19 cellular contexts compared by ENCODE assay signal in the genomic region with DNA sequence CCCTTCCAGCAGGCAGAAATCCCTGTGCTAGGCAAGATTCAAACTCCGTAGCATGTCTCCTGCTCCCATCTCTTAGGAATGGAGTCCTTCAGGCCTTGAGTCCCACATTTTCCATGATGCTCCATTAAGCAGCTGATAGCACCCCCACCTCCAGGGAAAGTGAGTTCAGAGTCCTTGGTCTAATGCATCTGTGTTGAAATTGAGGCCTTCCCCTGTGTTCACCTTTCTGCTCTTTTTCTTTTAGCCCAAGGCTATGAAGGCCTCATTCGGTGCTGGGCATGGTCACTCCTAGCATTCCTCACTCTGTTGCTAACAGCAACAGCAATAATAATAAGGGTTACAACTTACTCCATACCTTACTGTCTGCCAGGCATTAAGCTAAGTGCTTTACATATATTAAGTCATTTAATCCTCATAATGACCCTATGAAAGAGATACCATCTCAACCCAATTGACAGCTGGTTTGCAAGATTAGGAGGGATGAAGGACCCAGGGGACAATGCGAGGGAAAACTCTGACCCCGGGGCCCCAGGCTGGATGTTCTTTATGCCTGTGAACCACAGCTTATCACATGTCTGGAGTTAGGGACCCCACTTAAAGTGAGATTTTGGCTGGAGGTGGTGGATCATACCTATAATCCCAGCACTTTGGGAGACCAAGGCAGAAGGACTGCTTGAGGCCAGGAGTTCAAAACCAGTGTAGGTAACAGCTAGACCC. TPM values are rescaled to one million over a fixed set of nuclear protein-coding genes. Genes with fewer than 3 reads are reported as not detected.
A peak's percentile ranks its signal among the peaks of the same experiment; 100 is the strongest.
DNase-seq lines count a peak whose midpoint lies in the region; ATAC-seq and TF ChIP-seq lines count a peak whose summit lies in the region.
"Had no signal": no experiment of that assay in that cellular context is flagged by ENCODE, and none has a peak within 500 bp of the region (broad histone marks: within the 10 kb centered on the region; RNA-seq: fewer than 3 reads in every experiment).

No MANE protein-coding gene starts in this region.

- no peak overlapping the region for H3K9ac ChIP-seq in smooth muscle cell (ENCODE audit: low read depth)

- no peaks in the 10 kb centered on the region for H3K27me3 ChIP-seq in smooth muscle cell (ENCODE audit: low read depth)
- H3K27me3 ChIP-seq: ascending aorta, tibial nerve had no signal

- no peaks in the 10 kb centered on the region for H3F3A ChIP-seq in smooth muscle cell (ENCODE audit: low read depth)

- 71% methylated on average over 4 of the region's 4 CpGs for WGBS in smooth muscle cell (ENCODE audit: low lambda C conversion rate)

- no peaks in the 10 kb centered on the region for H3K36me3 ChIP-seq in smooth muscle cell (ENCODE audit: low read depth)

- no peak for DNase-seq in activated T-cell treated with anti-CD3 and anti-CD28 coated beads, Interleukin-2, amount 50 U/mL, for 24 hours
- DNase-seq in activated T-cell treated with anti-CD3 and anti-CD28 coated beads, Interleukin-2, amount 50 U/mL, for 72 hours, result no peak
- peak; percentile 95 for DNase-seq in NCI-H82 (lab: John Stamatoyannopoulos, UW)
- DNase-seq in epithelial cell of proximal tubule (ENCODE audit: low read depth), result peak; percentile 40
- no peak for DNase-seq in smooth muscle cell (lab: John Stamatoyannopoulos, UW; ENCODE audit: unreplicated experiment)
- DNase-seq in NCI-H146 (lab: John Stamatoyannopoulos, UW), result no peak
- DNase-seq: activated CD4-positive, alpha-beta T cell treated with anti-CD3 and anti-CD28 coated beads, Interleukin-2, amount 50 U/mL, for 4 hours; activated naive CD4-positive, alpha-beta T cell treated with anti-CD3 and anti-CD28 coated beads for 36 hours; activated T-cell treated with anti-CD3 and anti-CD28 coated beads for 4 hours; C1 segment of cervical spinal cord; left cardiac atrium; mucosa of descending colon; right cardiac atrium; SHP77 treated with DMSO at 0.1 percent for 48 hours; stimulated activated naive CD4-positive, alpha-beta T cell treated with Interleukin-2 at 50 U/mL for 16 hours had no signal

- no peaks in the 10 kb centered on the region for H3K9me3 Mint-ChIP-seq in activated T-cell treated with anti-CD3 and anti-CD28 coated beads, Interleukin-2, amount 50 U/mL, for 24 hours
- no peaks in the 10 kb centered on the region for H3K9me3 Mint-ChIP-seq in activated T-cell treated with anti-CD3 and anti-CD28 coated beads, Interleukin-2, amount 50 U/mL, for 72 hours
- H3K9me3 Mint-ChIP-seq: activated naive CD4-positive, alpha-beta T cell treated with anti-CD3 and anti-CD28 coated beads for 36 hours had no signal

- ATAC-seq in activated T-cell treated with anti-CD3 and anti-CD28 coated beads, Interleukin-2, amount 50 U/mL, for 72 hours (replicated peaks in 1 of 2), result no peak
- ATAC-seq in HG03135 (IDR thresholded peaks at IDR 0.05; ENCODE audit: unreplicated experiment), result no peak
- ATAC-seq in GM19455 (IDR thresholded peaks at IDR 0.05; ENCODE audit: unreplicated experiment), result no peak
- ATAC-seq: left cardiac atrium, mucosa of descending colon, right cardiac atrium had no signal

- H3K27me3 Mint-ChIP-seq in activated T-cell treated with anti-CD3 and anti-CD28 coated beads, Interleukin-2, amount 50 U/mL, for 24 hours, result no peaks in the 10 kb centered on the region
- no peaks in the 10 kb centered on the region for H3K27me3 Mint-ChIP-seq in activated T-cell treated with anti-CD3 and anti-CD28 coated beads, Interleukin-2, amount 50 U/mL, for 72 hours (ENCODE audit: low read depth)

- H3K4me3 ChIP-seq in epithelial cell of proximal tubule (ENCODE audit: low read depth, low read length) (no peak overlapping the region), smooth muscle cell (no peak overlapping the region)
- H3K4me3 ChIP-seq: ascending aorta, mucosa of descending colon, tibial nerve had no signal

- no peak overlapping the region for H3K4me2 ChIP-seq in smooth muscle cell

- no peaks in the 10 kb centered on the region for H3K79me2 ChIP-seq in smooth muscle cell (ENCODE audit: low read depth)

- H2AFZ ChIP-seq in smooth muscle cell (ENCODE audit: low read depth), result no peak overlapping the region

- peak overlapping the region; percentile 29 for H3K27ac Mint-ChIP-seq in activated T-cell treated with anti-CD3 and anti-CD28 coated beads, Interleukin-2, amount 50 U/mL, for 24 hours
- H3K27ac Mint-ChIP-seq in activated T-cell treated with anti-CD3 and anti-CD28 coated beads, Interleukin-2, amount 50 U/mL, for 72 hours, result no peak overlapping the region
- H3K27ac Mint-ChIP-seq: activated naive CD4-positive, alpha-beta T cell treated with anti-CD3 and anti-CD28 coated beads for 36 hours had no signal

- H3K4me1 Mint-ChIP-seq in activated T-cell treated with anti-CD3 and anti-CD28 coated beads, Interleukin-2, amount 50 U/mL, for 24 hours (ENCODE audit: low read depth), result peaks cover 11% of the 10 kb centered on the region
- H3K4me1 Mint-ChIP-seq in activated T-cell treated with anti-CD3 and anti-CD28 coated beads, Interleukin-2, amount 50 U/mL, for 72 hours (ENCODE audit: low read depth), result no peaks in the 10 kb centered on the region

- peak overlapping the region; percentile 50 for H3K27ac ChIP-seq in smooth muscle cell (ENCODE audit: low read depth)
- H3K27ac ChIP-seq: ascending aorta, tibial nerve had no signal

- no peak overlapping the region for H3K4me3 Mint-ChIP-seq in activated T-cell treated with anti-CD3 and anti-CD28 coated beads, Interleukin-2, amount 50 U/mL, for 24 hours
- no peak overlapping the region for H3K4me3 Mint-ChIP-seq in activated T-cell treated with anti-CD3 and anti-CD28 coated beads, Interleukin-2, amount 50 U/mL, for 72 hours
- H3K4me3 Mint-ChIP-seq: activated naive CD4-positive, alpha-beta T cell treated with anti-CD3 and anti-CD28 coated beads for 36 hours had no signal

- H3K4me1 ChIP-seq in smooth muscle cell (ENCODE audit: low read depth), result no peaks in the 10 kb centered on the region
- H3K4me1 ChIP-seq: ascending aorta had no signal

- peaks cover 14% of the 10 kb centered on the region for H4K20me1 ChIP-seq in smooth muscle cell (ENCODE audit: low read depth)

- no peaks in the 10 kb centered on the region for H3K9me3 ChIP-seq in smooth muscle cell (replicated peaks; ENCODE audit: low read depth)
- H3K9me3 ChIP-seq: ascending aorta, mucosa of descending colon, tibial nerve had no signal

- TF ChIP-seq CTCF in epithelial cell of proximal tubule (conservative IDR thresholded peaks at IDR 0.05; ENCODE audit: low read depth, low read length) (no peak), smooth muscle cell (IDR thresholded peaks at IDR 0.05; ENCODE audit: borderline replicate concordance, insufficient read depth, poor library complexity, severe bottlenecking) (no peak)

- peaks cover 81% of the 10 kb centered on the region for H3K36me3 Mint-ChIP-seq in activated T-cell treated with anti-CD3 and anti-CD28 coated beads, Interleukin-2, amount 50 U/mL, for 24 hours (ENCODE audit: low read depth)
- H3K36me3 Mint-ChIP-seq in activated T-cell treated with anti-CD3 and anti-CD28 coated beads, Interleukin-2, amount 50 U/mL, for 72 hours (ENCODE audit: insufficient read depth in 2 of 2), result peaks cover 1 to 15% of the 10 kb centered on the region in 2 donors

RNA-seq across cellular contexts. Expression of a gene that starts 17.5 kb away (rescaled TPM):
- 10 to 100 TPM; 60.6 to 67.4 TPM for total RNA-seq in activated T-cell treated with anti-CD3 and anti-CD28 coated beads, Interleukin-2, amount 50 U/mL, for 72 hours
- 29.3 and 45.4 TPM in 2 replicates for total RNA-seq in epithelial cell of proximal tubule
- total RNA-seq in smooth muscle cell, result 40.8 and 43.1 TPM in 2 replicates
- polyA plus RNA-seq in smooth muscle cell, result 24.7 and 42.5 TPM in 2 replicates

RNA-seq across cellular contexts. Expression of a gene that starts 25.1 kb away (rescaled TPM):
- total RNA-seq in activated T-cell treated with anti-CD3 and anti-CD28 coated beads, Interleukin-2, amount 50 U/mL, for 72 hours, result 10 to 100 TPM; 27.9 to 29.8 TPM
- total RNA-seq in epithelial cell of proximal tubule (20.8 and 22.2 TPM in 2 replicates), smooth muscle cell (12.5 and 12.8 TPM in 2 replicates)
- polyA plus RNA-seq in smooth muscle cell, result 7.8 and 10.0 TPM in 2 replicates

RNA-seq across cellular contexts. Expression of a gene that starts 51.4 kb away (rescaled TPM):
- 10 to 100 TPM; 10.3 to 13.7 TPM for total RNA-seq in activated T-cell treated with anti-CD3 and anti-CD28 coated beads, Interleukin-2, amount 50 U/mL, for 72 hours
- total RNA-seq in epithelial cell of proximal tubule (14.4 and 22.5 TPM in 2 replicates), smooth muscle cell (3.1 and 9.9 TPM in 2 replicates)
- 10.9 and 14.7 TPM in 2 replicates for polyA plus RNA-seq in smooth muscle cell

Comparison
In these comparisons a context has a peak if more than half of its experiments do, and no peak if none do; other contexts are left out.
1. DNase-seq: peak in NCI-H82 (single experiment) and epithelial cell of proximal tubule (single experiment); none in activated T-cell treated with anti-CD3 and anti-CD28 coated beads, Interleukin-2, amount 50 U/mL, for 24 hours (single experiment), activated T-cell treated with anti-CD3 and anti-CD28 coated beads, Interleukin-2, amount 50 U/mL, for 72 hours (0 of 2), smooth muscle cell (single experiment) and NCI-H146 (single experiment).